In the genomic region with DNA sequence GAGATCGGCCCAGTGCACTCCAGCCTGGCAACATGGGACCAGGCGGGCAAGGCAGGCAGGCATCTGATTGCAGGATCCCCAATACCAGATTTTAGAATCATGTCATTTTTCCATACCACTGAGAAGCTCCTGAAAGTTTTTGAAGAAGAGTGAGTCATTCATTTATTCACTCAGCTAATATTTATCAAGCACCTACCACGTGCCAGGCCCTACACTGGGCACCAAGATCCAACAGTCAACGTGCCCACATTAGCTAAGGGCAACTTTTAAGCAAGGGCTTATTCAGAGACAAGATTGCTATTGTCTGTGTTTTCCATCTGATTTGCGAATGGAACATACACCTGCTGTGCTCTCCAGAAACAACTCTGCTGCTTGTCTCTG, we compare ENCODE assay signal across 12 cellular contexts.
DNase-seq lines count a peak whose midpoint lies in the region; ATAC-seq, FAIRE-seq and TF ChIP-seq lines count a peak whose summit lies in the region.
"Had no signal": no experiment of that assay in that cellular context is flagged by ENCODE, and none has a peak within 500 bp of the region (broad histone marks: within the 10 kb centered on the region; RNA-seq: fewer than 3 reads in every experiment).

No MANE protein-coding gene starts in this region.

- DNase-seq in PC-3 (peak; percentile 89), H1 (ENCODE audit: low read depth in 1 of 2, low spot score in 2 of 2) (peak in 1 of 2 experiments; percentile 43), spleen (no peak), cerebellar cortex (ENCODE audit: low spot score) (no peak), DMS153 (lab: John Stamatoyannopoulos, UW) (no peak)
- DNase-seq: cortex of kidney, DND-41, mesenchymal stem cell, NCI-H524 treated with DMSO at 0.1 percent for 48 hours, small intestine had no signal

- intact Hi-C loops in PC-3 (cut with micrococcal nuclease) (loop anchor here (1.0 to 5.0 kb wide), 2 partner anchors 185 to 278 kb away; a partner anchor contains a TSS), spleen (cut with DNase I; ENCODE audit: low total_unique reads) (loop anchor here (2.0 kb wide), 1 partner anchor 278 kb away; no protein-coding TSS in a partner anchor)

- H3F3A ChIP-seq in PC-3 (ENCODE audit: low read length, unreplicated experiment), result no peaks in the 10 kb centered on the region

- no peaks in the 10 kb centered on the region for H3K9me2 ChIP-seq in PC-3 (replicated peaks; ENCODE audit: low read length)

- H2BK5ac ChIP-seq in H1 (ENCODE audit: low read depth, low read length), result no peak overlapping the region

- H3K36me3 ChIP-seq in PC-3 (ENCODE audit: low read depth, low read length), result no peaks in the 10 kb centered on the region
- H3K36me3 ChIP-seq in H1 (ENCODE audit: control insufficient read depth in 2 of 4, insufficient read depth in 4 of 4, low read length in 3 of 4), result no peaks in the 10 kb centered on the region
- no peaks in the 10 kb centered on the region for H3K36me3 ChIP-seq in spleen

- H4K8ac ChIP-seq in H1 (ENCODE audit: extremely low read depth, insufficient read depth, low read length), result no peak overlapping the region

- peaks cover 30% of the 10 kb centered on the region for H3K4me1 ChIP-seq in PC-3 (ENCODE audit: insufficient read depth, low read length)
- peaks cover 7 to 21% (median 11%) of the 10 kb centered on the region in 4 experiments; a peak in 6 of 7 replicates for H3K4me1 ChIP-seq in H1 (replicated peaks in 1 of 4; ENCODE audit: control insufficient read depth in 3 of 4, insufficient read depth in 4 of 4, low read length in 3 of 4)
- peaks cover 20 to 62% (median 53%) of the 10 kb centered on the region in 6 donors for H3K4me1 ChIP-seq in spleen

- H3K27me3 ChIP-seq in PC-3 (ENCODE audit: low read length) (no peaks in the 10 kb centered on the region), H1 (replicated peaks in 1 of 4; ENCODE audit: control insufficient read depth in 3 of 4, extremely low read depth in 1 of 4, insufficient read depth in 3 of 4, low read length in 3 of 4) (peaks cover 0 to 3% (median 0%) of the 10 kb centered on the region in 4 experiments; a peak in 1 of 7 replicates), spleen (replicated peaks in 1 of 7) (no peaks in the 10 kb centered on the region)

- H3K4me2 ChIP-seq in PC-3 (ENCODE audit: low read length), result 0 out of 2 replicates have a peak overlapping the region, but pooled peaks have one; percentile 24
- no peak overlapping the region; a peak in 1 of 4 replicates for H3K4me2 ChIP-seq in H1 (ENCODE audit: insufficient read depth in 1 of 2, low read depth in 2 of 2, low read length in 2 of 2)

- H3K23me2 ChIP-seq in H1 (ENCODE audit: low read depth, low read length), result no peaks in the 10 kb centered on the region; the same call in 1 of the 2 replicates

- no peak overlapping the region for H2BK12ac ChIP-seq in H1 (ENCODE audit: low read depth, low read length)

- no TSS peak for BruUV-seq in PC-3 (replicated peaks; lab: Mats Ljungman, UMichigan)

- no peaks in the 10 kb centered on the region for H3K79me2 ChIP-seq in PC-3 (ENCODE audit: low read length)
- H3K79me2 ChIP-seq in H1 (ENCODE audit: control insufficient read depth in 1 of 2, insufficient read depth in 2 of 2, low read length in 2 of 2), result no peaks in the 10 kb centered on the region

- POLR2A ChIA-PET in PC-3 (lab: Charles Lee; ENCODE audit: unreplicated experiment), result interaction anchor here (0.6 kb wide), 3 partner anchors 33 to 156 kb away, joined by 3 to 6 read pairs (median 4); no protein-coding TSS in a partner anchor
- POLR2A ChIA-PET in H1 (lab: Charles Lee; ENCODE audit: partially characterized antibody), result interaction anchor here (1.2 to 1.7 kb wide), 5 partner anchors 15 to 197 kb away, joined by 3 to 8 read pairs (median 5); a partner anchor contains a TSS

- H3K4ac ChIP-seq in H1 (replicated peaks; ENCODE audit: insufficient read length, low read depth, low read length), result no peak overlapping the region

- 79% methylated on average over 5 of the region's 5 CpGs; no CpG with 5 or more reads in 1 of the 2 experiments for WGBS in H1 (ENCODE audit: extremely low coverage in 1 of 2, insufficient coverage in 1 of 2, insufficient read length in 1 of 2, insufficient replicate concordance in 2 of 2, low coverage in 1 of 2, low lambda C conversion rate in 2 of 2, missing lambda C conversion rate in 1 of 2), 2 experiments
- 79 to 89% (median 82%) methylated on average over 5 of the region's 5 CpGs for WGBS in spleen, 5 donors

- H2BK20ac ChIP-seq in H1 (ENCODE audit: low read length), result no peak overlapping the region

- H3K4me3 ChIP-seq in GM08714 (ENCODE audit: low read length) (peak overlapping the region; percentile 32; the same call in 1 of the 2 replicates), PC-3 (ENCODE audit: low read length) (no peak overlapping the region), H1 (ENCODE audit: extremely low read depth in 1 of 4, insufficient read depth in 2 of 4, low read depth in 3 of 4, low read length in 4 of 4) (no peak overlapping the region), spleen (peak overlapping the region in 1 of 8 donors; percentile 30)

- H2BK120ac ChIP-seq in H1 (replicated peaks; ENCODE audit: low read depth, low read length), result no peak overlapping the region

- H3K14ac ChIP-seq in H1 (ENCODE audit: insufficient read length), result no peak overlapping the region

- no peak overlapping the region for H2AFZ ChIP-seq in PC-3 (ENCODE audit: low read length)
- no peak overlapping the region for H2AFZ ChIP-seq in H1 (ENCODE audit: low read length)

- H4K91ac ChIP-seq in H1 (replicated peaks; ENCODE audit: insufficient read length, low read length), result peak overlapping the region; percentile 29

- CTCF ChIA-PET in PC-3 (lab: Charles Lee), result interaction anchor here (0.5 to 1.6 kb wide), 6 partner anchors 14 to 305 kb away, joined by 3 to 15 read pairs (median 4); no protein-coding TSS in a partner anchor
- CTCF ChIA-PET in H1 (lab: Charles Lee; ENCODE audit: partially characterized antibody), result interaction anchor here (0.9 to 8.7 kb wide), 19 partner anchors 9 to 561 kb away, joined by 3 to 214 read pairs (median 5); a partner anchor contains a TSS

- no peak for TF ChIP-seq RAD21 in H1 (IDR thresholded peaks at IDR 0.05 in 1 of 2, conservative IDR thresholded peaks at IDR 0.05 in 1 of 2; ENCODE audit: low read depth in 2 of 2, low read length in 2 of 2)

- H3K23ac ChIP-seq in H1 (ENCODE audit: insufficient read length), result no peak overlapping the region

- H3K79me1 ChIP-seq in H1 (ENCODE audit: low read depth, low read length), result no peaks in the 10 kb centered on the region

- TF ChIP-seq EP300 in H1 (IDR thresholded peaks at IDR 0.05; ENCODE audit: borderline replicate concordance in 1 of 2, low read depth in 2 of 2, low read length in 2 of 2), result no peak

- no peak overlapping the region for H3K18ac ChIP-seq in H1 (ENCODE audit: extremely low read depth, low read length)

- no peak overlapping the region for H3K56ac ChIP-seq in H1 (replicated peaks; ENCODE audit: insufficient read length, low read depth, low read length)

- H4K20me1 ChIP-seq in PC-3 (ENCODE audit: low read length) (no peaks in the 10 kb centered on the region), H1 (replicated peaks in 1 of 2; ENCODE audit: control insufficient read depth in 1 of 2, insufficient read depth in 2 of 2, low read length in 2 of 2) (no peaks in the 10 kb centered on the region)

- no peak overlapping the region for H2AK5ac ChIP-seq in H1 (ENCODE audit: low read depth, low read length)

- no peaks in the 10 kb centered on the region for H3K9me3 ChIP-seq in PC-3 (ENCODE audit: low read length)
- H3K9me3 ChIP-seq in H1 (ENCODE audit: insufficient read depth in 2 of 2, low read depth in 1 of 2, low read length in 1 of 2), result no peaks in the 10 kb centered on the region
- no peaks in the 10 kb centered on the region for H3K9me3 ChIP-seq in spleen

- no peak for TF ChIP-seq POLR2A in H1 (IDR thresholded peaks at IDR 0.05; ENCODE audit: control extremely low read depth in 1 of 2, low read depth in 2 of 2, low read length in 2 of 2)
- TF ChIP-seq POLR2A in spleen (IDR thresholded peaks at IDR 0.05), result no peak

- TF ChIP-seq CTCF in PC-3 (conservative IDR thresholded peaks at IDR 0.05; ENCODE audit: low read depth, low read length) (no peak), H1 (IDR thresholded peaks at IDR 0.05; ENCODE audit: control extremely low read depth in 1 of 3, insufficient read depth in 1 of 3, low read depth in 1 of 3, low read length in 3 of 3) (no peak), spleen (IDR thresholded peaks at IDR 0.05 in 8 of 11, conservative IDR thresholded peaks at IDR 0.05 in 3 of 11) (no peak)

- no peak overlapping the region for H4K5ac ChIP-seq in H1 (ENCODE audit: insufficient read length, low read depth, low read length)

- H3K9ac ChIP-seq in PC-3 (ENCODE audit: low read length) (no peak overlapping the region), H1 (replicated peaks in 1 of 4; ENCODE audit: extremely low read depth in 1 of 4, low read depth in 3 of 4, low read length in 3 of 4) (no peak overlapping the region)

- no peak overlapping the region for H2BK15ac ChIP-seq in H1 (ENCODE audit: low read length)

- H3K27ac ChIP-seq in PC-3 (ENCODE audit: low read length) (no peak overlapping the region), H1 (ENCODE audit: low read depth, low read length) (no peak overlapping the region), spleen (peak overlapping the region in 7 of 8 donors; percentile 40 to 79 (median 70))

- no peak for FAIRE-seq in H1 (lab: Jason Lieb, UNC)
- FAIRE-seq: small intestine had no signal

- ATAC-seq in PC-3, result peak; percentile 81
- ATAC-seq in GM21423 (IDR thresholded peaks at IDR 0.05; ENCODE audit: unreplicated experiment), result no peak

TF ChIP-seq in H1, 55 proteins besides CTCF, POLR2A, EP300 and RAD21 (continues in another document):
- TF ChIP-seq RBBP5 (IDR thresholded peaks at IDR 0.05; ENCODE audit: borderline replicate concordance, low read depth, low read length) (no peak), BCL11A (IDR thresholded peaks at IDR 0.05; ENCODE audit: low read depth in 2 of 2, low read length in 2 of 2) (no peak)

Comparison
In these comparisons a context has a peak if more than half of its experiments do, and no peak if none do; other contexts are left out.
1. H3K27ac ChIP-seq: peak in spleen (7 of 8); none in PC-3 (single experiment) and H1 (single experiment).